In genomic region chr4:177737387-177737965, GRCh38 we compare ENCODE assay signal across 27 cellular contexts.
DNase-seq lines count a peak whose midpoint lies in the region; ATAC-seq, FAIRE-seq and TF ChIP-seq lines count a peak whose summit lies in the region.
"Had no signal": no experiment of that assay in that cellular context is flagged by ENCODE, and none has a peak within 500 bp of the region (broad histone marks: within the 10 kb centered on the region; RNA-seq: fewer than 3 reads in every experiment).

No MANE protein-coding gene starts in this region.

- H3K36me3 ChIP-seq in GM12878 (ENCODE audit: control insufficient read depth in 2 of 2, insufficient read depth in 2 of 2, low read length in 1 of 2) (no peaks in the 10 kb centered on the region), H7 (replicated peaks; ENCODE audit: control insufficient read depth, insufficient read depth, low read length) (no peaks in the 10 kb centered on the region)
- H3K36me3 ChIP-seq: BLaER1 treated with 17β-estradiol and CSF1 and Interleukin-3, amounts not matched to agents 10 nM and 100 nM had no signal

- TF ChIP-seq RAD21 in GM12878 (IDR thresholded peaks at IDR 0.05; ENCODE audit: insufficient read depth, low read depth, low read length) = no peak

- H3K9ac ChIP-seq in GM12878 (ENCODE audit: control insufficient read depth, insufficient read depth, low read length) = no peak overlapping the region
- H3K9ac ChIP-seq: BLaER1 treated with 17β-estradiol and CSF1 and Interleukin-3, amounts not matched to agents 10 nM and 100 nM; GM23248 had no signal

- SMC1A ChIA-PET in GM12878 (lab: Charles Lee; ENCODE audit: uncharacterized antibody, unreplicated experiment) = no interaction called here

- H3K4me2 ChIP-seq in GM12878 (ENCODE audit: control insufficient read depth, insufficient read depth) = no peak overlapping the region
- H3K4me2 ChIP-seq: BLaER1 treated with 17β-estradiol and CSF1 and Interleukin-3, amounts not matched to agents 10 nM and 100 nM; PC-9 had no signal

- in situ Hi-C loops in GM12878 (cut with MboI) = no loop called here

- POLR2A ChIA-PET in GM12878 (lab: Charles Lee) = no interaction called here

- no peak for TF ChIP-seq CTCF in GM12878 (IDR thresholded peaks at IDR 0.05 in 2 of 3, conservative IDR thresholded peaks at IDR 0.05 in 1 of 3; ENCODE audit: control insufficient read depth in 2 of 3, extremely low read depth in 1 of 3, insufficient read depth in 1 of 3, low read depth in 3 of 3, low read length in 3 of 3)

- H3K27me3 ChIP-seq in GM12878 (replicated peaks in 1 of 2; ENCODE audit: control insufficient read depth in 2 of 2, insufficient read depth in 2 of 2, low read length in 1 of 2) (no peaks in the 10 kb centered on the region), H7 (ENCODE audit: control insufficient read depth, insufficient read depth, low read length) (no peaks in the 10 kb centered on the region)
- H3K27me3 ChIP-seq: BLaER1 treated with 17β-estradiol and CSF1 and Interleukin-3, amounts not matched to agents 10 nM and 100 nM had no signal

- intact Hi-C loops in GM12878 (cut with micrococcal nuclease; ENCODE audit: unreplicated experiment) = no loop called here

- no peak overlapping the region for H3K27ac ChIP-seq in GM12878 (ENCODE audit: control insufficient read depth, insufficient read depth)
- H3K27ac ChIP-seq: BLaER1 treated with 17β-estradiol and CSF1 and Interleukin-3, amounts not matched to agents 10 nM and 100 nM; GM23248; PC-9 had no signal

- H3K4me3 ChIP-seq in GM12878 (no peak overlapping the region), H7 (ENCODE audit: insufficient read depth, low read depth, low read length) (no peak overlapping the region)
- H3K4me3 ChIP-seq: BLaER1 treated with 17β-estradiol and CSF1 and Interleukin-3, amounts not matched to agents 10 nM and 100 nM; GM23248; PC-9 had no signal

- ATAC-seq in GM19351 (IDR thresholded peaks at IDR 0.05; ENCODE audit: unreplicated experiment) (peak; percentile 56), GM12878 (peak; percentile 70)
- ATAC-seq: activated CD8-positive, alpha-beta memory T cell treated with anti-CD3 and anti-CD28 coated beads, Interleukin-2, amount 10 ng/mL, durations not matched to agents 7 days and 5 days; activated T-cell treated with anti-CD3 and anti-CD28 coated beads, Interleukin-2, amount 50 U/mL, for 4 hours; Right ventricle myocardium inferior; SK-N-SH treated with all-trans-retinoic acid at 6 μM for 48 hours; stimulated activated memory B cell treated with anti-CD40 and anti-IgM and Interleukin-4, amounts not matched to agents 10 μg/mL and 1 μg/mL and 100 μg/mL, for 72 hours had no signal

- DNase-seq in LHCN-M2 (ENCODE audit: low read depth) = peak; percentile 0
- no peak for DNase-seq in GM12878 (ENCODE audit: low read depth, low spot score)
- peak; percentile 85 for DNase-seq in renal cortical epithelial cell (ENCODE audit: low read depth)
- no peak for DNase-seq in MV-4-11 (lab: John Stamatoyannopoulos, UW)
- DNase-seq in H7 = no peak
- no peak for DNase-seq in NCI-H2081 (lab: John Stamatoyannopoulos, UW)
- DNase-seq: activated CD8-positive, alpha-beta memory T cell treated with anti-CD3 and anti-CD28 coated beads, Interleukin-2, amount 10 ng/mL, durations not matched to agents 7 days and 5 days; activated gamma-delta T cell; activated naive CD8-positive, alpha-beta T cell treated with anti-CD3 and anti-CD28 coated beads, Interleukin-2, amount 10 ng/mL, durations not matched to agents 7 days and 5 days; activated T-cell treated with anti-CD3 and anti-CD28 coated beads, Interleukin-2, amount 50 U/mL, for 4 hours; foreskin fibroblast; GM23248; head of caudate nucleus; islet precursor cell; NCI-H1105; NCI-H2029 treated with DMSO at 0.1 percent for 48 hours; NCI-H524 treated with DMSO at 0.1 percent for 48 hours; nephron progenitor cell; NK-92 treated with Interleukin-12 subunit alpha and Interleukin-12 subunit beta, amount 100 ng/mL, for 24 hours; PC-9; retina; trophoblast cell had no signal

- no peak for TF ChIP-seq POLR2A in GM12878 (IDR thresholded peaks at IDR 0.05; ENCODE audit: low read depth, low read length)

- no peak overlapping the region for H2AFZ ChIP-seq in GM12878 (ENCODE audit: control insufficient read depth, low read depth, low read length)
- H2AFZ ChIP-seq: GM23248, PC-9 had no signal

- TF ChIP-seq EP300 in GM12878 (IDR thresholded peaks at IDR 0.05; ENCODE audit: borderline replicate concordance in 1 of 2, control insufficient read depth in 1 of 2, low read depth in 2 of 2, low read length in 2 of 2) = no peak

- no peaks in the 10 kb centered on the region for H4K20me1 ChIP-seq in GM12878 (ENCODE audit: control insufficient read depth, insufficient read depth)
- H4K20me1 ChIP-seq: BLaER1 treated with 17β-estradiol and CSF1 and Interleukin-3, amounts not matched to agents 10 nM and 100 nM had no signal

- no peaks in the 10 kb centered on the region for H3K4me1 ChIP-seq in GM12878 (ENCODE audit: control insufficient read depth, insufficient read depth, low read length)
- H3K4me1 ChIP-seq: BLaER1 treated with 17β-estradiol and CSF1 and Interleukin-3, amounts not matched to agents 10 nM and 100 nM had no signal

- BruUV-seq in GM12878 (replicated peaks; lab: Mats Ljungman, UMichigan) = no TSS peak

- RAD21 ChIA-PET in GM12878 (lab: Charles Lee; ENCODE audit: unreplicated experiment) = no interaction called here

- no peaks in the 10 kb centered on the region for H3K79me2 ChIP-seq in GM12878 (ENCODE audit: control insufficient read depth, insufficient read depth, low read length)

- WGBS in GM12878 (ENCODE audit: insufficient coverage, insufficient replicate concordance, low lambda C conversion rate, missing lambda C conversion rate) = 50% methylated on average over 2 of the region's 2 CpGs

- CTCF ChIA-PET in GM12878 (lab: Yijun Ruan, JAX) = no interaction called here

- FAIRE-seq in GM12878 (lab: Jason Lieb, UNC) = peak; percentile 35

- H3K9me3 ChIP-seq in GM12878 (replicated peaks; ENCODE audit: control insufficient read depth, insufficient read depth, low read length) = no peaks in the 10 kb centered on the region; the same call in 2 of the 3 replicates
- H3K9me3 ChIP-seq: BLaER1 treated with 17β-estradiol and CSF1 and Interleukin-3, amounts not matched to agents 10 nM and 100 nM had no signal

TF ChIP-seq in GM12878, 131 proteins besides CTCF, POLR2A, EP300 and RAD21 (continues in another document):
- TF ChIP-seq ZSCAN29 (IDR thresholded peaks at IDR 0.05) = no peak
- no peak for TF ChIP-seq SUZ12 (IDR thresholded peaks at IDR 0.05; ENCODE audit: unreplicated experiment)
- TF ChIP-seq E4F1 (IDR thresholded peaks at IDR 0.05; ENCODE audit: borderline replicate concordance, partially characterized antibody) = no peak
- no peak for TF ChIP-seq IRF4 (IDR thresholded peaks at IDR 0.05; ENCODE audit: low read depth, low read length)
- TF ChIP-seq, protein P1, sequence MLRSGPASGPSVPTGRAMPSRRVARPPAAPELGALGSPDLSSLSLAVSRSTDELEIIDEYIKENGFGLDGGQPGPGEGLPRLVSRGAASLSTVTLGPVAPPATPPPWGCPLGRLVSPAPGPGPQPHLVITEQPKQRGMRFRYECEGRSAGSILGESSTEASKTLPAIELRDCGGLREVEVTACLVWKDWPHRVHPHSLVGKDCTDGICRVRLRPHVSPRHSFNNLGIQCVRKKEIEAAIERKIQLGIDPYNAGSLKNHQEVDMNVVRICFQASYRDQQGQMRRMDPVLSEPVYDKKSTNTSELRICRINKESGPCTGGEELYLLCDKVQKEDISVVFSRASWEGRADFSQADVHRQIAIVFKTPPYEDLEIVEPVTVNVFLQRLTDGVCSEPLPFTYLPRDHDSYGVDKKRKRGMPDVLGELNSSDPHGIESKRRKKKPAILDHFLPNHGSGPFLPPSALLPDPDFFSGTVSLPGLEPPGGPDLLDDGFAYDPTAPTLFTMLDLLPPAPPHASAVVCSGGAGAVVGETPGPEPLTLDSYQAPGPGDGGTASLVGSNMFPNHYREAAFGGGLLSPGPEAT (IDR thresholded peaks at IDR 0.05; ENCODE audit: low read depth) = no peak
- no peak for TF ChIP-seq ELK1 (IDR thresholded peaks at IDR 0.05; ENCODE audit: low read depth, low read length)
- no peak for TF ChIP-seq ESRRA (IDR thresholded peaks at IDR 0.05; ENCODE audit: low read length)

Comparison
In these comparisons a context has a peak if more than half of its experiments do, and no peak if none do; other contexts are left out.
1. DNase-seq: peak in LHCN-M2 (single experiment) and renal cortical epithelial cell (single experiment); none in GM12878 (single experiment), MV-4-11 (single experiment), H7 (single experiment) and NCI-H2081 (0 of 2).